29 cellular contexts compared by ENCODE assay signal in genomic region chr7:111887734-111888133, GRCh38.
"Had no signal": no experiment of that assay in that cellular context is flagged by ENCODE, and none has a peak within 500 bp of the region (broad histone marks: within the 10 kb centered on the region; RNA-seq: fewer than 3 reads in every experiment).

No MANE protein-coding gene starts in this region.

- H3K4me2 ChIP-seq: SK-N-SH had no signal

- H3K4me1 ChIP-seq: SJSA1 had no signal

- ATAC-seq: activated CD8-positive, alpha-beta T cell treated with anti-CD3 and anti-CD28 coated beads for 36 hours; activated T-cell treated with anti-CD3 and anti-CD28 coated beads, Interleukin-2, amount 50 U/mL, for 72 hours; activated T-helper 17 cell treated with anti-CD3 and anti-CD28 coated beads, Interleukin-2, amount 50 U/mL, for 72 hours; Panc1 had no signal

- H3K27ac ChIP-seq: brain microvascular endothelial cell, SJSA1 had no signal

- H3K27me3 ChIP-seq: brain microvascular endothelial cell, MG63, SJSA1 had no signal

- FAIRE-seq: TTC549 had no signal

- H3K36me3 ChIP-seq: brain microvascular endothelial cell, MG63, SJSA1 had no signal

- DNase-seq: activated CD4-positive, alpha-beta T cell treated with anti-CD3 and anti-CD28 coated beads, Interleukin-2, amount 10 ng/mL, durations not matched to agents 24 days and 14 days; activated CD4-positive, alpha-beta T cell treated with anti-CD3 and anti-CD28 coated beads, Interleukin-2, amount 50 U/mL, for 4 hours; activated CD8-positive, alpha-beta T cell treated with anti-CD3 and anti-CD28 coated beads for 36 hours; activated effector memory CD4-positive, alpha-beta T cell treated with anti-CD3 and anti-CD28 coated beads, Interleukin-2, amount 50 U/mL, for 16 hours; activated naive CD4-positive, alpha-beta T cell; activated naive CD4-positive, alpha-beta T cell treated with anti-CD3 and anti-CD28 coated beads, Interleukin-2, amount 50 U/mL, for 16 hours; activated naive CD8-positive, alpha-beta T cell treated with anti-CD3 and anti-CD28 coated beads for 36 hours; activated T-cell treated with anti-CD3 and anti-CD28 coated beads, Interleukin-2, amount 50 U/mL, for 1 hour; activated T-cell treated with anti-CD3 and anti-CD28 coated beads, Interleukin-2, amount 50 U/mL, for 72 hours; amniotic stem cell; aorta; brain microvascular endothelial cell; Kasumi-1; KG1; MG63; NCI-H1048; NCI-H1105 treated with DMSO at 0.1 percent for 48 hours; NCI-H1436; NCI-H1694; NCI-H1930; NCI-H2081 treated with DMSO at 0.1 percent for 48 hours; NCI-H345; NCI-H524 treated with DMSO at 0.1 percent for 48 hours; SHP77 treated with DMSO at 0.1 percent for 48 hours; SK-N-SH had no signal

- H3K4me3 ChIP-seq: MG63, SJSA1 had no signal

- H3K9me3 ChIP-seq: MG63, SJSA1, SK-N-SH had no signal

- H3K9ac ChIP-seq: SK-N-SH had no signal
